ENCODE assay signal across 15 cellular contexts in the genomic region with DNA sequence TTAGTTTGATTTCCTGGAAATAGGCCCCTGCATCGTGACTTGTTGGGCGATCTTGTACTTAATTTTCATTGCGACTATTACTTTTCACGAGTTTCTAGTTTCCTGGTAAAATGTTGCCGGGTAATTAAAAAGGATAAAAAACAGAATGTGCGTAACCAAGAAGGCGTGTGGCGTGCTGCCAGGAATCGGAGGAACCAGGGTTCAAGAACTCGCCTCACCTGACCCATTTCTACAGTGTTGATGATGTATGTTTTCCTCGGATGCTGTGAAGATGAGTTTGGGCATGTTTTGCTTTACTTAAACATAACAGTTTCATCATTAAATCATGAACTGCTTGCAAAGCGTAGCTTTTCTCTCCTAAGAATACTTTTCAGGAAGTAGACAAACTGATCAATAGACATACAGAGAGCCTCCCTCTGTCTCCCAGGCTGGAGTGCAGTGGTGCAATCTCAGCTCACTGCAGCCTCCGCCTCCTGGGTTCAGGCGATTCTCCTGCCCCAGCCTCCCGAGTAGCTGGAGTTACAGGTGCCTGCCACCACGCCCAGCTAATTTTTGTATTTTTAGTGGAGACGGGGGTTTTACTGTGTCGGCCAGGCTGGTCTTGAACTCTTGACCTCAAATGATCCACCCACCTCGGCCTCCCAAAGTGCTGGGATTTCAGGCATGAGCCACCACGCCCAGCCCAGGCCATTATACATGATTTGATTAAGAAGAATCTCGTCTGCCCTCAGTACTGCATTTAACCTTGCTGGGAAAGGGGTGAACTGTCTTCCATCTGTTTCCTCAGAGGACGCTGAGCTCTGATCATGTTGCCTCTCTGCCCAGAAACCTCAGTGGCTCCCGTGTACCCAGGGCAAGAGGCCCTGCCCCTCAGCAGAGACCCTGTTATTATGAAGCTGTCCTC. TPM values are rescaled to one million over a fixed set of nuclear protein-coding genes. Genes with fewer than 3 reads are reported as not detected.
DNase-seq lines count a peak whose midpoint lies in the region; ATAC-seq and TF ChIP-seq lines count a peak whose summit lies in the region.
"Had no signal": no experiment of that assay in that cellular context is flagged by ENCODE, and none has a peak within 500 bp of the region (broad histone marks: within the 10 kb centered on the region; RNA-seq: fewer than 3 reads in every experiment).

No MANE protein-coding gene starts in this region.

- CTCF ChIA-PET in CD4-positive, alpha-beta T cell (lab: Charles Lee), result no interaction called here
- CTCF ChIA-PET in OCI-LY7 (lab: Charles Lee; ENCODE audit: unreplicated experiment), result no interaction called here

- H3K4me1 ChIP-seq in esophagus muscularis mucosa, result peaks cover 66 to 100% (median 98%) of the 10 kb centered on the region in 4 donors
- H3K4me1 ChIP-seq in sigmoid colon, result peaks cover 0 to 96% (median 91%) of the 10 kb centered on the region in 4 donors
- H3K4me1 ChIP-seq in OCI-LY7 (ENCODE audit: insufficient read depth, low read length, poor library complexity, severe bottlenecking), result no peaks in the 10 kb centered on the region

- no TSS peak for BruUV-seq in OCI-LY7 (replicated peaks; lab: Mats Ljungman, UMichigan)

- no peak overlapping the region for H2AFZ ChIP-seq in OCI-LY7 (ENCODE audit: low read length)

- TF ChIP-seq CTCF in CD4-positive, alpha-beta T cell (IDR thresholded peaks at IDR 0.05), result no peak
- TF ChIP-seq CTCF in esophagus muscularis mucosa (IDR thresholded peaks at IDR 0.05), result no peak
- no peak for TF ChIP-seq CTCF in sigmoid colon (IDR thresholded peaks at IDR 0.05)
- no peak for TF ChIP-seq CTCF in OCI-LY7 (conservative IDR thresholded peaks at IDR 0.05; ENCODE audit: low read length)

- peaks cover 76% of the 10 kb centered on the region for H3K4me1 Mint-ChIP-seq in CD4-positive, alpha-beta T cell (ENCODE audit: low read depth)

- no peak for ATAC-seq in CD4-positive, alpha-beta T cell (ENCODE audit: poor library complexity)
- no peak for ATAC-seq in HG02588 (IDR thresholded peaks at IDR 0.05; ENCODE audit: unreplicated experiment)

- peaks cover 14% of the 10 kb centered on the region for H4K20me1 ChIP-seq in OCI-LY7 (ENCODE audit: insufficient read depth, low read length)

- DNase-seq in CD4-positive, alpha-beta T cell, result no peak
- peak; percentile 28 for DNase-seq in MV-4-11 (lab: John Stamatoyannopoulos, UW)
- DNase-seq in esophagus muscularis mucosa (ENCODE audit: extremely low spot score), result no peak
- no peak for DNase-seq in sigmoid colon
- DNase-seq in OCI-LY7 (ENCODE audit: low spot score), result no peak
- DNase-seq in stimulated activated CD4-positive, alpha-beta T cell treated with anti-CD3 and anti-CD28 coated beads, Interleukin-2, amount 100 ng/mL, for 48 hours, result no peak
- DNase-seq: activated CD4-positive, alpha-beta T cell treated with anti-CD3 and anti-CD28 coated beads, Interleukin-2, amount 50 U/mL, for 48 hours; cortex of kidney; EL; HCEC 1CT; NCI-H1105; NCI-H345; stimulated activated CD4-positive, alpha-beta T cell treated with anti-CD3 and anti-CD28 coated beads, Interleukin-4, amount 100 ng/mL, for 1 hour had no signal

- H3K4me3 ChIP-seq in esophagus muscularis mucosa (no peak overlapping the region), sigmoid colon (no peak overlapping the region), OCI-LY7 (ENCODE audit: low read depth, low read length, poor library complexity, severe bottlenecking) (no peak overlapping the region)
- H3K4me3 ChIP-seq: SJSA1 had no signal

- peak overlapping the region; percentile 46 for H3K4me3 Mint-ChIP-seq in CD4-positive, alpha-beta T cell

- no peaks in the 10 kb centered on the region for H3K27me3 Mint-ChIP-seq in CD4-positive, alpha-beta T cell

- H3K9me3 ChIP-seq in CD4-positive, alpha-beta T cell (ENCODE audit: control insufficient read depth, low read length), result no peaks in the 10 kb centered on the region
- no peaks in the 10 kb centered on the region for H3K9me3 ChIP-seq in esophagus muscularis mucosa
- no peaks in the 10 kb centered on the region for H3K9me3 ChIP-seq in sigmoid colon
- no peaks in the 10 kb centered on the region for H3K9me3 ChIP-seq in OCI-LY7 (ENCODE audit: low read length)
- H3K9me3 ChIP-seq: SJSA1 had no signal

- H3K9me2 ChIP-seq in OCI-LY7 (ENCODE audit: insufficient read depth, low read length), result no peaks in the 10 kb centered on the region

- intact Hi-C loops in CD4-positive, alpha-beta T cell (cut with DNase I, micrococcal nuclease), result loop anchor here in 1 of 2 experiments (5.0 kb wide), 1 partner anchor 1756 kb away; the partner anchor contains the start of gene DAGLB
- intact Hi-C loops in esophagus muscularis mucosa (cut with DNase I), result no loop called here
- intact Hi-C loops in sigmoid colon (cut with DNase I), result no loop called here
- intact Hi-C loops in OCI-LY7 (cut with micrococcal nuclease; ENCODE audit: unreplicated experiment), result no loop called here

- WGBS in esophagus muscularis mucosa, result 79% methylated on average over 23 of the region's 23 CpGs
- 71 to 82% methylated on average over 23 of the region's 23 CpGs for WGBS in sigmoid colon, 2 donors

- TF ChIP-seq EP300 in esophagus muscularis mucosa (IDR thresholded peaks at IDR 0.05), result no peak
- TF ChIP-seq EP300 in sigmoid colon (IDR thresholded peaks at IDR 0.05), result no peak

- no peaks in the 10 kb centered on the region for H3K9me3 Mint-ChIP-seq in CD4-positive, alpha-beta T cell

- TF ChIP-seq POLR2A in esophagus muscularis mucosa (IDR thresholded peaks at IDR 0.05; ENCODE audit: low read depth), result no peak
- TF ChIP-seq POLR2A in sigmoid colon (IDR thresholded peaks at IDR 0.05), result no peak

- POLR2A ChIA-PET in CD4-positive, alpha-beta T cell (lab: Charles Lee), result interaction anchor here (1.2 to 1.6 kb wide), 2 partner anchors 55 to 84 kb away, joined by 3 to 4 read pairs; partner anchors contain the start of gene AP5Z1
- POLR2A ChIA-PET in OCI-LY7 (lab: Charles Lee), result interaction anchor here (0.5 kb wide), 1 partner anchor 114 kb away, joined by 4 read pairs; no protein-coding TSS in a partner anchor

- H3K27ac ChIP-seq in CD4-positive, alpha-beta T cell (ENCODE audit: low read depth, low read length), result no peak overlapping the region
- H3K27ac ChIP-seq in esophagus muscularis mucosa (replicated peaks in 1 of 4), result peak overlapping the region; percentile 45 to 90 (median 78)
- H3K27ac ChIP-seq in sigmoid colon, result peak overlapping the region; percentile 44 to 94 (median 80)
- no peak overlapping the region for H3K27ac ChIP-seq in OCI-LY7 (ENCODE audit: low read depth, low read length, poor library complexity, severe bottlenecking)
- H3K27ac ChIP-seq: SJSA1 had no signal

- no peaks in the 10 kb centered on the region for H3K27me3 ChIP-seq in CD4-positive, alpha-beta T cell (ENCODE audit: control insufficient read depth, insufficient read depth, low read length)
- H3K27me3 ChIP-seq in esophagus muscularis mucosa (no peaks in the 10 kb centered on the region), sigmoid colon (no peaks in the 10 kb centered on the region)
- H3K27me3 ChIP-seq: SJSA1 had no signal

- H3K79me2 ChIP-seq in OCI-LY7 (ENCODE audit: insufficient read depth, low read depth, low read length), result peaks cover 91% of the 10 kb centered on the region

- H3K4me2 ChIP-seq in OCI-LY7 (ENCODE audit: low read length), result no peak overlapping the region

- H3K27ac Mint-ChIP-seq in CD4-positive, alpha-beta T cell, result peak overlapping the region; percentile 19

- H3K36me3 ChIP-seq in esophagus muscularis mucosa, result no peaks in the 10 kb centered on the region
- H3K36me3 ChIP-seq in sigmoid colon, result no peaks in the 10 kb centered on the region
- peaks cover 5% of the 10 kb centered on the region; the same call in 1 of the 2 replicates for H3K36me3 ChIP-seq in OCI-LY7 (ENCODE audit: insufficient read depth, low read length)

- peaks cover 42% of the 10 kb centered on the region for H3K36me3 Mint-ChIP-seq in CD4-positive, alpha-beta T cell (ENCODE audit: low read depth)

RNA-seq across cellular contexts. Expression of gene FOXK1, which starts 9.1 kb away (rescaled TPM):
- 10 to 100 TPM; 67.8 to 68.1 TPM for total RNA-seq in CD4-positive, alpha-beta T cell
- 10 to 100 TPM; 23.4 to 46.1 (median 36.3) TPM for total RNA-seq in esophagus muscularis mucosa
- 10 to 100 TPM; 15.8 to 47.1 (median 18.0) TPM for total RNA-seq in sigmoid colon
- polyA plus RNA-seq in sigmoid colon, result 10 to 100 TPM in 1 of 3 donors, 1 to 10 TPM in 2; 1.8 to 18.1 (median 3.0) TPM
- total RNA-seq in OCI-LY7 (2014; rRNA removed; shearing (Covaris generic)), result 13.8 and 17.3 TPM in 2 replicates
- 32.0 and 34.5 TPM in 2 replicates for total RNA-seq in OCI-LY7 (2022)

Comparison
In these comparisons a context has a peak if more than half of its experiments do, and no peak if none do; other contexts are left out.
1. H3K27ac ChIP-seq: peak in esophagus muscularis mucosa (4 of 4) and sigmoid colon (4 of 4); none in CD4-positive, alpha-beta T cell (single experiment) and OCI-LY7 (single experiment).